Comparison of ENCODE assay signal across 7 cellular contexts in the genomic region with DNA sequence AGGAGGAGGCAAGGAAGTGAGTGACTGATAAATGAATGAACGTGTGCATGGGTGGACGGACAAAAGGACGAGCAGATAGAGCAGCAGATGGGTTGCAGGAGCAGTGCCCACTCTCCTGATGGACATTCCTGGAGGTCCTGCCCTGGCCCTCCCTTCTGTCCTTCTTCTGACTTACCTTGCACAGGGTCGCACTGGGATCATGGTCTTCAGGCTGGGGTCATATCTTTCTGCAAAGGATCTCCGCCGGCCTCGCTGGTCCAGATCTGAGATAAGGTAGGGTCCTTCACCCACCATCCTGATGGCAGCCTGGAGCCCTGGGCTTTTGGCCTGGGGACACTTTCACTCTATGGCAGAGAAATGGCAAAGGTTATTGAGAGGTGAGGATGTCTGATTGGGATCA. TPM values are rescaled to one million over a fixed set of nuclear protein-coding genes. Genes with fewer than 3 reads are reported as not detected.
"Had no signal": no experiment of that assay in that cellular context is flagged by ENCODE, and none has a peak within 500 bp of the region (broad histone marks: within the 10 kb centered on the region; RNA-seq: fewer than 3 reads in every experiment).

No MANE protein-coding gene starts in this region.

- H3K4me3 Mint-ChIP-seq: IgD-negative memory B cell had no signal

- H3K4me3 ChIP-seq: K562 had no signal

- DNase-seq: IMR-90, KBM-7 had no signal

- ATAC-seq: K562 had no signal

- H3K27ac Mint-ChIP-seq: IgD-negative memory B cell had no signal

- FAIRE-seq: K562 had no signal

- H3K4me1 Mint-ChIP-seq: IgD-negative memory B cell had no signal

- H3K27ac ChIP-seq: HL-60 had no signal

RNA-seq across cellular contexts. Expression of a gene that starts 9.7 kb away (rescaled TPM):
- total RNA-seq: HT-29, HT1080, K562 had no signal
- polyA plus RNA-seq: IgD-negative memory B cell, IMR-90, K562 had no signal
